In the genomic region with DNA sequence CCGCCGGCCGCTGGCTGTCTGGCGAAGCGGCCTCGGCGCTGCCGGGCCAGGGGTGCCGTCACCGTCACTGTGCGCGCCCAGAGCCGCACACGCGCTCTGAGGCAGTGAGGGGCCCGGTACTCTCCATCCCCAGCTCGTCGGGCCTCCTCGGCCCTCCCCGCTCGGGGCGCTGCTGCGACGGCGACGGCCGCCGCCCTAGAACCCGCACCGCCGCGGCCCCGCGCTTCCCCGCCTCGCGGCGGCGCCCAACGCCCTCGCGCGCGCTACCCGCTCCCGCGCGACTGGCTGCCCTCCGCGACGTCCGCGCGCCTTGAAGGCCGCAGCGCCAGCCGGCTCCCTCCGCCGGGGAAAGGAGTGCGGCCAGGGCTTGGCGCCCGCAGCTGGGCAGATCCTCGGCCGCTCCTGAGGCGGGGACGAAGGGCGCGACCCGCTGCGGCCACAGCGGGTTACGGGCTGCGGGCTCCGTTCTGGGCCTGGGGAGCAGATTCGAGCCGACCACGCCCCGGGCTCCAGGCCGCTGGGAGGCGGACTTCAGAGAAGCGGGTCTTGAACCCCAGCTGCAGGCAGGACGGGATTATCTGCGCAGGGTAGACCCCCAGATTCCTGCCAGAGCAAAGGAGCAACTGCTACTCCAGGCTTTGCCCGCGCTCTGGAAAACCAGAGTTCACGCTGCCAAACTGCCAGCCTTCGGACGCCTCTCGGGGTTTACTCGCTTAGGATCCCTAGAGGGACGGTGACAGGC, we compare ENCODE assay signal across 8 cellular contexts. TPM values are rescaled to one million over a fixed set of nuclear protein-coding genes. Genes with fewer than 3 reads are reported as not detected.
DNase-seq lines count a peak whose midpoint lies in the region; ATAC-seq and TF ChIP-seq lines count a peak whose summit lies in the region.

TSS of gene ULK2 (minus strand) at position 283 of the 742 bp plus-strand sequence. CDS start 519 bp downstream, outside the sequence.

- H2AFZ ChIP-seq in OCI-LY7 (ENCODE audit: low read length) (peak within 1 kb of the TSS; percentile 85), neuron (ENCODE audit: low read depth, low read length) (peak within 1 kb of the TSS; percentile 89)

- CTCF ChIA-PET in OCI-LY7 (lab: Charles Lee; ENCODE audit: unreplicated experiment) = no interaction called here

- peak within 1 kb of the TSS; percentile 82 for H3K27ac Mint-ChIP-seq in activated naive CD4-positive, alpha-beta T cell treated with anti-CD3 and anti-CD28 coated beads, Interleukin-2, amount 50 U/mL, for 24 hours

- H3K27me3 ChIP-seq in neuron (ENCODE audit: insufficient read depth, low read length) (no peaks in the 10 kb centered on the region), thoracic aorta (replicated peaks; ENCODE audit: insufficient read depth) (no peaks in the 10 kb centered on the region)

- H3K4me3 ChIP-seq in OCI-LY7 (ENCODE audit: low read depth, low read length, poor library complexity, severe bottlenecking) (peak within 1 kb of the TSS; percentile 72), neuron (ENCODE audit: low read length) (peak within 1 kb of the TSS; percentile 64), thoracic aorta (peak within 1 kb of the TSS; percentile 83)

- H3K4me1 ChIP-seq in OCI-LY7 (ENCODE audit: insufficient read depth, low read length, poor library complexity, severe bottlenecking) (no peaks in the 10 kb centered on the region), neuron (ENCODE audit: insufficient read depth, low read length) (peaks cover 3% of the 10 kb centered on the region), thoracic aorta (ENCODE audit: control insufficient read depth in 1 of 2, low read depth in 2 of 2) (peaks cover 8 to 15% of the 10 kb centered on the region in 2 donors)

- no peak within 1 kb of the TSS for H3K27ac ChIP-seq in OCI-LY7 (ENCODE audit: low read depth, low read length, poor library complexity, severe bottlenecking)
- H3K27ac ChIP-seq in thoracic aorta = peak within 1 kb of the TSS; percentile 77 to 79

- no peaks in the 10 kb centered on the region for H3K27me3 Mint-ChIP-seq in activated naive CD4-positive, alpha-beta T cell treated with anti-CD3 and anti-CD28 coated beads, Interleukin-2, amount 50 U/mL, for 24 hours

- intact Hi-C loops in OCI-LY7 (cut with micrococcal nuclease; ENCODE audit: unreplicated experiment) = no loop called here

- POLR2A ChIA-PET in OCI-LY7 (lab: Charles Lee) = no interaction called here

- no peaks in the 10 kb centered on the region for H3K9me3 Mint-ChIP-seq in activated naive CD4-positive, alpha-beta T cell treated with anti-CD3 and anti-CD28 coated beads, Interleukin-2, amount 50 U/mL, for 24 hours

- H3K4me2 ChIP-seq in OCI-LY7 (ENCODE audit: low read length) = peak within 1 kb of the TSS; percentile 64

- H3K79me2 ChIP-seq in OCI-LY7 (ENCODE audit: insufficient read depth, low read depth, low read length) = no peaks in the 10 kb centered on the region

- H3K9me3 ChIP-seq in OCI-LY7 (ENCODE audit: low read length) = no peaks in the 10 kb centered on the region
- H3K9me3 ChIP-seq in neuron (ENCODE audit: low read length) = peaks cover 8% of the 10 kb centered on the region
- no peaks in the 10 kb centered on the region for H3K9me3 ChIP-seq in thoracic aorta

- TF ChIP-seq CTCF in OCI-LY7 (conservative IDR thresholded peaks at IDR 0.05; ENCODE audit: low read length) = peak; percentile 18; the same call in 1 of the 2 replicates
- TF ChIP-seq CTCF in thoracic aorta (IDR thresholded peaks at IDR 0.05) = no peak

- no peaks in the 10 kb centered on the region for H4K20me1 ChIP-seq in OCI-LY7 (ENCODE audit: insufficient read depth, low read length)

- H3K36me3 Mint-ChIP-seq in activated naive CD4-positive, alpha-beta T cell treated with anti-CD3 and anti-CD28 coated beads, Interleukin-2, amount 50 U/mL, for 24 hours = no peaks in the 10 kb centered on the region

- peak within 1 kb of the TSS; percentile 83 for H3K4me3 Mint-ChIP-seq in activated naive CD4-positive, alpha-beta T cell treated with anti-CD3 and anti-CD28 coated beads, Interleukin-2, amount 50 U/mL, for 24 hours

- ATAC-seq in HG02588 (IDR thresholded peaks at IDR 0.05; ENCODE audit: unreplicated experiment) = peak; percentile 35
- ATAC-seq in thoracic aorta (ENCODE audit: insufficient number of reproducible peaks, low FRiP score, low read depth) = peak; percentile 56
- no peak for ATAC-seq in HG03521 (IDR thresholded peaks at IDR 0.05; ENCODE audit: unreplicated experiment)

- H3K9me2 ChIP-seq in OCI-LY7 (ENCODE audit: insufficient read depth, low read length) = no peaks in the 10 kb centered on the region

- DNase-seq in GM04504 (ENCODE audit: low read depth) (peak; percentile 56), OCI-LY7 (ENCODE audit: low spot score) (peak; percentile 59), glomerular visceral epithelial cell (ENCODE audit: extremely low spot score) (peak; percentile 56), thoracic aorta (ENCODE audit: low spot score) (no peak)

- no TSS peak for BruUV-seq in OCI-LY7 (replicated peaks; lab: Mats Ljungman, UMichigan)

- H3K36me3 ChIP-seq in OCI-LY7 (ENCODE audit: insufficient read depth, low read length) (no peaks in the 10 kb centered on the region), neuron (ENCODE audit: insufficient read depth, low read length) (no peaks in the 10 kb centered on the region), thoracic aorta (no peaks in the 10 kb centered on the region)

- peaks cover 41% of the 10 kb centered on the region for H3K4me1 Mint-ChIP-seq in activated naive CD4-positive, alpha-beta T cell treated with anti-CD3 and anti-CD28 coated beads, Interleukin-2, amount 50 U/mL, for 24 hours

RNA-seq across cellular contexts. Expression of gene ULK2, which starts in this region (rescaled TPM):
- total RNA-seq in OCI-LY7 (2014; rRNA removed; shearing (Covaris generic)) = 6.8 and 9.4 TPM in 2 replicates
- 0.94 TPM in 1 of 2 replicates, not detected in the other for total RNA-seq in OCI-LY7 (2022)
- total RNA-seq in thoracic aorta = 10 to 100 TPM; 24.8 TPM
